ENCODE assay signal across 8 cellular contexts in genomic region chr2:74958277-74959105, GRCh38. TPM values are rescaled to one million over a fixed set of nuclear protein-coding genes. Genes with fewer than 3 reads are reported as not detected.
DNase-seq lines count a peak whose midpoint lies in the region; ATAC-seq and TF ChIP-seq lines count a peak whose summit lies in the region.

Gene POLE4 (plus strand): TSS chr2:74958643. CDS start chr2:74958680, 37 bp downstream.

- no peak for TF ChIP-seq CTCF in GM10266 (IDR thresholded peaks at IDR 0.05; ENCODE audit: control insufficient read depth, insufficient read depth, low read depth, missing control alignments)
- TF ChIP-seq CTCF in omental fat pad (IDR thresholded peaks at IDR 0.05), result no peak

- peaks cover 37 to 51% of the 10 kb centered on the region in 2 donors for H3K36me3 Mint-ChIP-seq in activated naive CD4-positive, alpha-beta T cell treated with anti-CD3 and anti-CD28 coated beads, Interleukin-2, amount 50 U/mL, for 72 hours

- H3K9me3 Mint-ChIP-seq in activated naive CD4-positive, alpha-beta T cell treated with anti-CD3 and anti-CD28 coated beads, Interleukin-2, amount 50 U/mL, for 72 hours, result peaks cover 3 to 4% of the 10 kb centered on the region in 2 donors

- H3K27ac ChIP-seq in temporal lobe (ENCODE audit: low read depth, low read length), result peak within 1 kb of the TSS; percentile 66

- DNase-seq in GM10266 (ENCODE audit: extremely low spot score) (peak; percentile 90), NCI-H1092 (lab: John Stamatoyannopoulos, UW) (peak; percentile 68), SKM-1 (lab: John Stamatoyannopoulos, UW; ENCODE audit: unreplicated experiment) (peak; percentile 63), glomerular visceral epithelial cell (ENCODE audit: extremely low spot score) (peak; percentile 82), omental fat pad (ENCODE audit: low spot score) (peak; percentile 76)
- peak; percentile 90 to 94 for DNase-seq in activated naive CD4-positive, alpha-beta T cell treated with anti-CD3 and anti-CD28 coated beads, Interleukin-2, amount 50 U/mL, for 72 hours (ENCODE audit: low spot score in 2 of 2)

- ATAC-seq in HG02610 (IDR thresholded peaks at IDR 0.05; ENCODE audit: unreplicated experiment) (peak; percentile 93), omental fat pad (ENCODE audit: low FRiP score) (peak; percentile 99)
- peak; percentile 89 to 91 for ATAC-seq in activated naive CD4-positive, alpha-beta T cell treated with anti-CD3 and anti-CD28 coated beads, Interleukin-2, amount 50 U/mL, for 72 hours

- H3K27ac Mint-ChIP-seq in activated naive CD4-positive, alpha-beta T cell treated with anti-CD3 and anti-CD28 coated beads, Interleukin-2, amount 50 U/mL, for 72 hours, result peak within 1 kb of the TSS; percentile 92 to 95

RNA-seq across cellular contexts. Expression of gene POLE4, which starts in this region (rescaled TPM):
- 10 to 100 TPM; 47.0 to 51.8 TPM for total RNA-seq in activated naive CD4-positive, alpha-beta T cell treated with anti-CD3 and anti-CD28 coated beads, Interleukin-2, amount 50 U/mL, for 72 hours
- total RNA-seq in omental fat pad, result 10 to 100 TPM; 21.5 to 66.7 (median 32.1) TPM
- 14.5 TPM for total RNA-seq in temporal lobe

Comparison
In these comparisons a context has a peak if more than half of its experiments do, and no peak if none do; other contexts are left out.
1. Peak in every context shown above with its lines: DNase-seq, ATAC-seq and H3K27ac ChIP-seq.